Comparison of ENCODE assay signal across 25 cellular contexts in the genomic region with DNA sequence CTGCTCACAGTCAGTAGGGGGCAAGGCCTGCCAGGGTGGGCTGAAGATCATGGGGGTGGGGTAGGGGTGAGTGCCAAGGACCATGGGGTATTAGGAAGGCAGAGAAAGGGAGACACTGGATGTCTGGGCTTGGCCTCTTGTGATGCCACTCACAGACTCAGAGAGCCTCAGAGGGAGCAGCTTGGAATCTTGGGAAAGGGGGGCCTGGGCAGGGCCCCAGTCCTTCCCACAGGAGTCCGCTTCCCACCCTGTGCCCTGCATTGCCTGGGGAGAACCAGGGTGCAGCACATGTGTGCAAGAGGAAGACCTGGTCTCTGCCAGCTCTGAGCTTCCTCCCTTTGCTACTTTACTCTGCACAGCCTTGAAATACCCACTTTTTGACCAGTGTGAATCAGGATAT.
"Had no signal": no experiment of that assay in that cellular context is flagged by ENCODE, and none has a peak within 500 bp of the region (broad histone marks: within the 10 kb centered on the region; RNA-seq: fewer than 3 reads in every experiment).

No MANE protein-coding gene starts in this region.

- H3K27ac Mint-ChIP-seq: memory B cell; mesothelial cell of epicardium; naive B cell; natural killer cell treated with Interleukin-12 subunit alpha and Interleukin-12 subunit beta and Interleukin-15 and Interleukin-18, amount 100 ng/mL, for 72 hours; stimulated activated memory B cell treated with anti-CD40 and anti-IgM and Interleukin-4, amounts not matched to agents 10 μg/mL and 1 μg/mL and 100 μg/mL, for 72 hours had no signal

- H3K36me3 ChIP-seq: gastrocnemius medialis, ovary, right lobe of liver, tibial artery, upper lobe of left lung had no signal

- H3K27ac ChIP-seq: epithelial cell of prostate, gastrocnemius medialis, ovary, right lobe of liver, testis, tibial artery, upper lobe of left lung had no signal

- H3K4me1 Mint-ChIP-seq: memory B cell; stimulated activated memory B cell treated with anti-CD40 and anti-IgM and Interleukin-4, amounts not matched to agents 10 μg/mL and 1 μg/mL and 100 μg/mL, for 72 hours had no signal

- H3K4me3 Mint-ChIP-seq: memory B cell; mesothelial cell of epicardium; naive B cell; natural killer cell treated with Interleukin-12 subunit alpha and Interleukin-12 subunit beta and Interleukin-15 and Interleukin-18, amount 100 ng/mL, for 72 hours; stimulated activated memory B cell treated with anti-CD40 and anti-IgM and Interleukin-4, amounts not matched to agents 10 μg/mL and 1 μg/mL and 100 μg/mL, for 72 hours had no signal

- H3K9me3 Mint-ChIP-seq: memory B cell; mesothelial cell of epicardium; naive B cell; natural killer cell treated with Interleukin-12 subunit alpha and Interleukin-12 subunit beta and Interleukin-15 and Interleukin-18, amount 100 ng/mL, for 72 hours; stimulated activated memory B cell treated with anti-CD40 and anti-IgM and Interleukin-4, amounts not matched to agents 10 μg/mL and 1 μg/mL and 100 μg/mL, for 72 hours had no signal

- H3K9me3 ChIP-seq: gastrocnemius medialis, mucosa of descending colon, ovary, right lobe of liver, testis, tibial artery, upper lobe of left lung had no signal

- ATAC-seq: esophagus mucosa; gastrocnemius medialis; left lobe of liver; mucosa of descending colon; natural killer cell treated with Interleukin-12 subunit alpha and Interleukin-12 subunit beta and Interleukin-15 and Interleukin-18, amount 100 ng/mL, for 72 hours; right lobe of liver; stimulated activated memory B cell treated with anti-CD40 and anti-IgM and Interleukin-4, amounts not matched to agents 10 μg/mL and 1 μg/mL and 100 μg/mL, for 72 hours; stimulated activated naive CD8-positive, alpha-beta T cell treated with anti-CD3 and anti-CD28 coated beads, Interleukin-15, Interleukin-2, amounts not matched to agents 100 U/mL and 50 U/mL, for 24 hours had no signal

- DNase-seq: cerebellar nuclear complex; cortex of kidney; effector CD4-positive, alpha-beta T cell; foreskin fibroblast; gastrocnemius medialis; kidney; mucosa of descending colon; naive B cell; occipital lobe; ovary; retina; right lobe of liver; stimulated activated CD4-positive, alpha-beta T cell treated with anti-CD3 and anti-CD28 coated beads, Interleukin-4, amount 100 ng/mL, for 4 hours; stimulated activated naive CD8-positive, alpha-beta T cell treated with anti-CD3 and anti-CD28 coated beads, Interleukin-15, Interleukin-2, amounts not matched to agents 100 U/mL and 50 U/mL, for 24 hours; testis; upper lobe of left lung had no signal

- H3K36me3 Mint-ChIP-seq: memory B cell; mesothelial cell of epicardium; naive B cell; natural killer cell treated with Interleukin-12 subunit alpha and Interleukin-12 subunit beta and Interleukin-15 and Interleukin-18, amount 100 ng/mL, for 72 hours; stimulated activated memory B cell treated with anti-CD40 and anti-IgM and Interleukin-4, amounts not matched to agents 10 μg/mL and 1 μg/mL and 100 μg/mL, for 72 hours had no signal

- H3K4me3 ChIP-seq: gastrocnemius medialis, lung, mucosa of descending colon, ovary, right lobe of liver, testis, tibial artery, upper lobe of left lung had no signal

- H3K27me3 ChIP-seq: ovary, right lobe of liver, testis had no signal
